In genomic region chr10:132360766-132361447, GRCh38 we compare ENCODE assay signal across 8 cellular contexts. TPM values are rescaled to one million over a fixed set of nuclear protein-coding genes. Genes with fewer than 3 reads are reported as not detected.
DNase-seq lines count a peak whose midpoint lies in the region; ATAC-seq and TF ChIP-seq lines count a peak whose summit lies in the region.

No MANE protein-coding gene starts in this region.

- H3K4me1 Mint-ChIP-seq in naive thymus-derived CD8-positive, alpha-beta T cell = peaks cover 0 to 11% (median 8%) of the 10 kb centered on the region in 4 donors

- DNase-seq in ELF-1 (ENCODE audit: low read depth, low spot score) (peak; percentile 38), RPMI8226 (peak; percentile 21), choroid plexus epithelial cell (ENCODE audit: low read depth) (no peak), NCI-H748 treated with DMSO at 0.1 percent for 48 hours (lab: John Stamatoyannopoulos, UW) (no peak), NCI-H1436 (lab: John Stamatoyannopoulos, UW) (no peak)
- peak in 1 of 10 donors; percentile 21 for DNase-seq in naive thymus-derived CD8-positive, alpha-beta T cell
- no peak for DNase-seq in stimulated activated naive CD4-positive, alpha-beta T cell treated with Interleukin-2 at 50 U/mL for 16 hours (lab: John Stamatoyannopoulos, UW)

- POLR2A ChIA-PET in naive thymus-derived CD8-positive, alpha-beta T cell (lab: Charles Lee) = no interaction called here

- peak; percentile 59 for TF ChIP-seq CTCF in choroid plexus epithelial cell (conservative IDR thresholded peaks at IDR 0.05; ENCODE audit: low read depth, low read length)

- peak; percentile 46 to 51 for ATAC-seq in naive thymus-derived CD8-positive, alpha-beta T cell
- ATAC-seq in GM18517 (IDR thresholded peaks at IDR 0.05; ENCODE audit: unreplicated experiment) = no peak

- H3K27ac Mint-ChIP-seq in naive thymus-derived CD8-positive, alpha-beta T cell = peak overlapping the region in 2 of 10 donors; percentile 17 to 54

- H3K4me3 Mint-ChIP-seq in naive thymus-derived CD8-positive, alpha-beta T cell = no peak overlapping the region

- peaks cover 0 to 5% (median 3%) of the 10 kb centered on the region in 3 donors for H3K36me3 Mint-ChIP-seq in naive thymus-derived CD8-positive, alpha-beta T cell

- H3K4me3 ChIP-seq in choroid plexus epithelial cell (ENCODE audit: low read depth, low read length) = no peak overlapping the region

- H3K27me3 Mint-ChIP-seq in naive thymus-derived CD8-positive, alpha-beta T cell = no peaks in the 10 kb centered on the region

- no peaks in the 10 kb centered on the region for H3K9me3 Mint-ChIP-seq in naive thymus-derived CD8-positive, alpha-beta T cell

RNA-seq across cellular contexts. Expression of gene LRRC27, which starts 28.9 kb away (rescaled TPM):
- 1 to 10 TPM; 6.9 to 7.9 TPM for total RNA-seq in naive thymus-derived CD8-positive, alpha-beta T cell
- polyA plus RNA-seq in naive thymus-derived CD8-positive, alpha-beta T cell = 1 to 10 TPM; 2.4 to 4.7 (median 4.4) TPM

RNA-seq across cellular contexts. Expression of gene PWWP2B, which starts 36.1 kb away (rescaled TPM):
- total RNA-seq in naive thymus-derived CD8-positive, alpha-beta T cell = 10 to 100 TPM in 1 of 2 experiments, 1 to 10 TPM in 1; 9.1 to 10.2 TPM
- polyA plus RNA-seq in naive thymus-derived CD8-positive, alpha-beta T cell = 1 to 10 TPM; 1.2 to 2.9 (median 1.9) TPM

RNA-seq across cellular contexts. Expression of gene STK32C, which starts 53.2 kb away (rescaled TPM):
- 10 to 100 TPM; 10.2 to 11.2 TPM for total RNA-seq in naive thymus-derived CD8-positive, alpha-beta T cell
- 1 to 10 TPM; 5.5 to 6.6 (median 5.8) TPM for polyA plus RNA-seq in naive thymus-derived CD8-positive, alpha-beta T cell

Comparison
In these comparisons a context has a peak if more than half of its experiments do, and no peak if none do; other contexts are left out.
1. DNase-seq: peak in ELF-1 (single experiment) and RPMI8226 (single experiment); none in choroid plexus epithelial cell (single experiment), NCI-H748 treated with DMSO at 0.1 percent for 48 hours (single experiment), NCI-H1436 (single experiment) and stimulated activated naive CD4-positive, alpha-beta T cell treated with Interleukin-2 at 50 U/mL for 16 hours (single experiment).